ENCODE assay signal across 8 cellular contexts in genomic region chr6:43426928-43427405, GRCh38. TPM values are rescaled to one million over a fixed set of nuclear protein-coding genes. Genes with fewer than 3 reads are reported as not detected.
DNase-seq lines count a peak whose midpoint lies in the region; ATAC-seq and TF ChIP-seq lines count a peak whose summit lies in the region.

No MANE protein-coding gene starts in this region.

- WGBS in esophagus, 2 donors: 31 to 42% methylated on average over 23 of the region's 23 CpGs

- DNase-seq in GM06990 (ENCODE audit: extremely low read depth, insufficient read length) (no peak), Peyer's patch (no peak), progenitor cell of endocrine pancreas (ENCODE audit: low spot score, unreplicated experiment) (no peak), DMS153 treated with DMSO at 0.1 percent for 48 hours (lab: John Stamatoyannopoulos, UW; ENCODE audit: unreplicated experiment) (no peak), H4 (ENCODE audit: low spot score) (no peak), NCI-H187 treated with DMSO at 0.1 percent for 48 hours (lab: John Stamatoyannopoulos, UW) (no peak)

- H3K4me1 Mint-ChIP-seq in progenitor cell of endocrine pancreas (ENCODE audit: low read depth): peaks cover 11% of the 10 kb centered on the region

- H3K36me3 ChIP-seq in GM06990 (ENCODE audit: control insufficient read depth, insufficient read depth, low read length) (peaks cover under 1% of the 10 kb centered on the region), Peyer's patch (peaks cover 0 to 7% (median 0%) of the 10 kb centered on the region in 3 donors), esophagus (ENCODE audit: control insufficient read depth in 2 of 2, insufficient read depth in 2 of 2, low read length in 1 of 2) (peaks cover 0 to 1% of the 10 kb centered on the region in 2 donors)

- H3K4me1 ChIP-seq in Peyer's patch (peaks cover 0 to 18% (median 9%) of the 10 kb centered on the region in 4 donors), esophagus (ENCODE audit: control insufficient read depth in 2 of 2, insufficient read depth in 2 of 2, low read length in 1 of 2) (peaks cover 0 to 4% of the 10 kb centered on the region in 2 donors)

- TF ChIP-seq CTCF in GM06990 (IDR thresholded peaks at IDR 0.05; ENCODE audit: insufficient read depth, low read length, poor library complexity, severe bottlenecking): no peak
- TF ChIP-seq CTCF in Peyer's patch (IDR thresholded peaks at IDR 0.05): no peak
- TF ChIP-seq CTCF in progenitor cell of endocrine pancreas (IDR thresholded peaks at IDR 0.05; ENCODE audit: unreplicated experiment): no peak

- H3K27ac ChIP-seq in Peyer's patch (peak overlapping the region; percentile 69 to 96 (median 90)), esophagus (ENCODE audit: low read depth in 2 of 2, low read length in 1 of 2) (peak overlapping the region; percentile 83 to 98)

- peak overlapping the region; percentile 99 for H3K27ac Mint-ChIP-seq in progenitor cell of endocrine pancreas

- TF ChIP-seq POLR2A in Peyer's patch (IDR thresholded peaks at IDR 0.05): peak in 1 of 2 donors; percentile 18

- ATAC-seq in GM19455 (IDR thresholded peaks at IDR 0.05; ENCODE audit: unreplicated experiment): no peak

- peaks cover 3% of the 10 kb centered on the region for H3K9me3 Mint-ChIP-seq in progenitor cell of endocrine pancreas (ENCODE audit: low read depth)

- no peaks in the 10 kb centered on the region for H3K27me3 Mint-ChIP-seq in progenitor cell of endocrine pancreas

- H3K4me3 ChIP-seq in GM06990 (replicated peaks; ENCODE audit: low read depth, low read length): peak overlapping the region; percentile 69
- H3K4me3 ChIP-seq in Peyer's patch: peak overlapping the region; percentile 61 to 95 (median 87)
- H3K4me3 ChIP-seq in esophagus (ENCODE audit: low read depth in 1 of 2, low read length in 2 of 2): peak overlapping the region; percentile 71 to 87

- H3K4me3 Mint-ChIP-seq in progenitor cell of endocrine pancreas (ENCODE audit: low read depth): peak overlapping the region; percentile 96

- peaks cover 4% of the 10 kb centered on the region for H3K36me3 Mint-ChIP-seq in progenitor cell of endocrine pancreas (ENCODE audit: insufficient read depth)

- H3K27me3 ChIP-seq in GM06990 (replicated peaks; ENCODE audit: control insufficient read depth, insufficient read depth, low read length) (no peaks in the 10 kb centered on the region), Peyer's patch (no peaks in the 10 kb centered on the region), esophagus (ENCODE audit: control insufficient read depth in 1 of 2, insufficient read depth in 2 of 2, low read length in 2 of 2) (no peaks in the 10 kb centered on the region)

- H3K9me3 ChIP-seq in Peyer's patch: no peaks in the 10 kb centered on the region
- H3K9me3 ChIP-seq in esophagus (ENCODE audit: control insufficient read depth in 2 of 2, insufficient read depth in 1 of 2, low read depth in 1 of 2, low read length in 1 of 2): no peaks in the 10 kb centered on the region

RNA-seq across cellular contexts. Expression of gene ABCC10, which starts 0.4 kb away (rescaled TPM):
- 10 to 100 TPM; 30.3 to 75.2 (median 48.2) TPM for total RNA-seq in Peyer's patch
- polyA plus RNA-seq in esophagus: 10 to 100 TPM; 13.3 to 40.6 TPM
- 68.5 and 68.8 TPM in 2 replicates for total RNA-seq in progenitor cell of endocrine pancreas
- total RNA-seq in H4 (2014; rRNA removed; shearing (Covaris generic)): 6.9 and 11.7 TPM in 2 replicates

RNA-seq across cellular contexts. Expression of gene DLK2, which starts 28.4 kb away (rescaled TPM):
- total RNA-seq in Peyer's patch (not detected), progenitor cell of endocrine pancreas (0.60 and 0.73 TPM in 2 replicates)
- 10 to 100 TPM; 11.3 to 18.7 TPM for polyA plus RNA-seq in esophagus
- 12.6 and 13.7 TPM in 2 replicates for total RNA-seq in H4 (2014; rRNA removed; shearing (Covaris generic))

RNA-seq across cellular contexts. Expression of gene TJAP1, which starts 50.4 kb away (rescaled TPM):
- total RNA-seq in Peyer's patch (10 to 100 TPM; 21.4 to 58.6 (median 45.7) TPM), progenitor cell of endocrine pancreas (64.5 and 65.8 TPM in 2 replicates)
- 10 to 100 TPM; 10.5 to 15.1 TPM for polyA plus RNA-seq in esophagus
- total RNA-seq in H4 (2014; rRNA removed; shearing (Covaris generic)): 9.9 and 11.3 TPM in 2 replicates

RNA-seq across cellular contexts. Expression of gene ZNF318, which starts 57.5 kb away (rescaled TPM):
- total RNA-seq in Peyer's patch (10 to 100 TPM; 16.6 to 42.9 (median 24.5) TPM), progenitor cell of endocrine pancreas (22.0 and 23.2 TPM in 2 replicates)
- polyA plus RNA-seq in esophagus: 1 to 10 TPM; 3.2 to 4.8 TPM
- total RNA-seq in H4 (2014; rRNA removed; shearing (Covaris generic)): 4.7 and 7.5 TPM in 2 replicates
